In the genomic region with DNA sequence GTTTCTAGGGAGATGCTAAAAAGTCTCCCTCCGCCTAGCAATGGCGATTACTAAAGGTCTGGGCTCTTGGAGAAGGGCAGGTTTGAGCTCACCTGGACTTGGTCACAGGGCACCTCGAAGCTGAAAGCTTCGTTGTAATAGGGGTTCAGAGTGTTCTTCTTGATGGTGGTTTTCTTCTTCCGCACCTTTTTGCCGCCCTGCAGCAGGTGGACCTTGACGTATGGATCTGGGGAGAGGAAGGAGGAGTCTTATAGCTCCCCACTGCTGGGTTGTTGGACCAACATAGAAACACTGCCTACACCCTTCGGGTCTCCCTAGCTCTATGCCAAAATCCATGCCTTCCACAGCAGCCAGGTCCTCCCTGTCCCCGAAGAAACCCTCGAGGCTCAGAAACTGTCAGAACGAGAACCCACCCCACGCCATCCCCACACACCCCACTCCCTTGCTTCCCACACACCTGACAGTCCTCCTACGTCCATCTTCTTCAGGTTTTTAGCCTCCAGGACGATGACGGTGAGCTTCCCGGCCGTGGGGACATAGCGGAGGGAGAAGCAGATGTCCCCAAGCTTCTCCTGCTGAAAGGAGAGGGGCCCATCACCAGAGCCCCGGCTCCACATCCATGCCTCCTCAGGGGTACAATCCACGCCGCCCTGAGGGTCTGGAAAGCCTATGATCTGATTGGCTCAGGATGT, we compare ENCODE assay signal across 14 cellular contexts. TPM values are rescaled to one million over a fixed set of nuclear protein-coding genes. Genes with fewer than 3 reads are reported as not detected.
DNase-seq lines count a peak whose midpoint lies in the region; ATAC-seq lines count a peak whose summit lies in the region.
"Had no signal": no experiment of that assay in that cellular context is flagged by ENCODE, and none has a peak within 500 bp of the region (broad histone marks: within the 10 kb centered on the region; RNA-seq: fewer than 3 reads in every experiment).

No MANE protein-coding gene starts in this region.

- CTCF ChIA-PET in naive thymus-derived CD4-positive, alpha-beta T cell (lab: Charles Lee) = interaction anchor here (0.5 to 0.7 kb wide), 2 partner anchors 127 to 129 kb away, joined by 3 read pairs; no protein-coding TSS in a partner anchor

- H3K9me3 Mint-ChIP-seq in activated CD4-positive, alpha-beta T cell treated with anti-CD3 and anti-CD28 coated beads, Interleukin-2, amount 10 ng/mL, durations not matched to agents 24 days and 14 days = peaks cover 6% of the 10 kb centered on the region
- H3K9me3 Mint-ChIP-seq in activated T-helper 17 cell treated with anti-CD3 and anti-CD28 coated beads, Interleukin-2, amount 50 U/mL, for 72 hours = no peaks in the 10 kb centered on the region
- peaks cover 0 to 11% (median 4%) of the 10 kb centered on the region in 11 donors for H3K9me3 Mint-ChIP-seq in naive thymus-derived CD4-positive, alpha-beta T cell

- no peaks in the 10 kb centered on the region for H3K36me3 ChIP-seq in H7 (replicated peaks; ENCODE audit: control insufficient read depth, insufficient read depth, low read length)
- no peaks in the 10 kb centered on the region for H3K36me3 ChIP-seq in naive thymus-derived CD4-positive, alpha-beta T cell (ENCODE audit: control insufficient read depth in 2 of 3, insufficient read depth in 3 of 3, low read length in 3 of 3)
- H3K36me3 ChIP-seq: ascending aorta, pancreas, upper lobe of left lung had no signal

- H3K9me3 ChIP-seq in naive thymus-derived CD4-positive, alpha-beta T cell (ENCODE audit: control insufficient read depth in 2 of 3, low read length in 3 of 3) = no peaks in the 10 kb centered on the region
- H3K9me3 ChIP-seq: ascending aorta, pancreas had no signal

- peak overlapping the region; percentile 76 for H3K4me3 Mint-ChIP-seq in activated CD4-positive, alpha-beta T cell treated with anti-CD3 and anti-CD28 coated beads, Interleukin-2, amount 10 ng/mL, durations not matched to agents 24 days and 14 days
- H3K4me3 Mint-ChIP-seq in activated T-helper 17 cell treated with anti-CD3 and anti-CD28 coated beads, Interleukin-2, amount 50 U/mL, for 72 hours = peak overlapping the region; percentile 52
- peak overlapping the region in 7 of 10 donors; percentile 42 to 81 (median 62) for H3K4me3 Mint-ChIP-seq in naive thymus-derived CD4-positive, alpha-beta T cell

- no peak for DNase-seq in activated CD4-positive, alpha-beta T cell treated with anti-CD3 and anti-CD28 coated beads, Interleukin-2, amount 10 ng/mL, durations not matched to agents 24 days and 14 days
- no peak for DNase-seq in activated CD4-positive, alpha-beta T cell treated with anti-CD3 and anti-CD28 coated beads, Interleukin-2, amount 50 U/mL, for 48 hours
- DNase-seq in H7 (no peak), posterior vena cava (ENCODE audit: low spot score) (no peak), mesenteric fat pad (ENCODE audit: low spot score) (no peak)
- no peak for DNase-seq in naive thymus-derived CD4-positive, alpha-beta T cell
- DNase-seq in activated naive CD4-positive, alpha-beta T cell (lab: John Stamatoyannopoulos, UW) = no peak
- DNase-seq: DMS79 treated with DMSO at 0.1 percent for 48 hours; effector CD4-positive, alpha-beta T cell; NCI-H510A treated with DMSO at 0.1 percent for 48 hours had no signal

- peaks cover 65% of the 10 kb centered on the region for H3K27me3 Mint-ChIP-seq in activated CD4-positive, alpha-beta T cell treated with anti-CD3 and anti-CD28 coated beads, Interleukin-2, amount 10 ng/mL, durations not matched to agents 24 days and 14 days
- peaks cover 36% of the 10 kb centered on the region for H3K27me3 Mint-ChIP-seq in activated T-helper 17 cell treated with anti-CD3 and anti-CD28 coated beads, Interleukin-2, amount 50 U/mL, for 72 hours
- H3K27me3 Mint-ChIP-seq in naive thymus-derived CD4-positive, alpha-beta T cell = peaks cover 72 to 83% (median 79%) of the 10 kb centered on the region in 5 donors

- POLR2A ChIA-PET in naive thymus-derived CD4-positive, alpha-beta T cell (lab: Charles Lee) = interaction anchor here (0.6 kb wide), 1 partner anchor 82 kb away, joined by 4 read pairs; no protein-coding TSS in a partner anchor

- ATAC-seq in activated T-helper 17 cell treated with anti-CD3 and anti-CD28 coated beads, Interleukin-2, amount 50 U/mL, for 72 hours (replicated peaks) = no peak
- ATAC-seq in naive thymus-derived CD4-positive, alpha-beta T cell = no peak

- H3K27ac Mint-ChIP-seq in activated CD4-positive, alpha-beta T cell treated with anti-CD3 and anti-CD28 coated beads, Interleukin-2, amount 10 ng/mL, durations not matched to agents 24 days and 14 days = no peak overlapping the region
- no peak overlapping the region for H3K27ac Mint-ChIP-seq in activated T-helper 17 cell treated with anti-CD3 and anti-CD28 coated beads, Interleukin-2, amount 50 U/mL, for 72 hours
- no peak overlapping the region for H3K27ac Mint-ChIP-seq in naive thymus-derived CD4-positive, alpha-beta T cell

- H3K4me3 ChIP-seq in H7 (ENCODE audit: insufficient read depth, low read depth, low read length) = peak overlapping the region; percentile 6; the same call in 1 of the 2 replicates
- H3K4me3 ChIP-seq in naive thymus-derived CD4-positive, alpha-beta T cell (ENCODE audit: low read length) = no peak overlapping the region

- H3K4me1 Mint-ChIP-seq in activated CD4-positive, alpha-beta T cell treated with anti-CD3 and anti-CD28 coated beads, Interleukin-2, amount 10 ng/mL, durations not matched to agents 24 days and 14 days = peaks cover 18% of the 10 kb centered on the region
- peaks cover 1% of the 10 kb centered on the region for H3K4me1 Mint-ChIP-seq in activated T-helper 17 cell treated with anti-CD3 and anti-CD28 coated beads, Interleukin-2, amount 50 U/mL, for 72 hours
- peaks cover 12 to 36% (median 29%) of the 10 kb centered on the region in 7 donors for H3K4me1 Mint-ChIP-seq in naive thymus-derived CD4-positive, alpha-beta T cell

- peaks cover 18 to 28% of the 10 kb centered on the region in 2 donors for H3K4me1 ChIP-seq in naive thymus-derived CD4-positive, alpha-beta T cell (ENCODE audit: control insufficient read depth in 2 of 2, insufficient read depth in 2 of 2, low read length in 2 of 2)
- H3K4me1 ChIP-seq: pancreas had no signal

- H3K27me3 ChIP-seq in H7 (ENCODE audit: control insufficient read depth, insufficient read depth, low read length) = peaks cover 70% of the 10 kb centered on the region
- peaks cover 4 to 39% of the 10 kb centered on the region in 2 donors for H3K27me3 ChIP-seq in naive thymus-derived CD4-positive, alpha-beta T cell (ENCODE audit: control insufficient read depth in 2 of 2, insufficient read depth in 2 of 2, low read length in 2 of 2)

- no peaks in the 10 kb centered on the region for H3K36me3 Mint-ChIP-seq in activated CD4-positive, alpha-beta T cell treated with anti-CD3 and anti-CD28 coated beads, Interleukin-2, amount 10 ng/mL, durations not matched to agents 24 days and 14 days (ENCODE audit: low read depth)
- H3K36me3 Mint-ChIP-seq in activated T-helper 17 cell treated with anti-CD3 and anti-CD28 coated beads, Interleukin-2, amount 50 U/mL, for 72 hours (ENCODE audit: low read depth) = no peaks in the 10 kb centered on the region
- H3K36me3 Mint-ChIP-seq in naive thymus-derived CD4-positive, alpha-beta T cell = peaks cover 0 to 4% (median 0%) of the 10 kb centered on the region in 5 donors

- no peak overlapping the region for H3K27ac ChIP-seq in naive thymus-derived CD4-positive, alpha-beta T cell (ENCODE audit: low read depth, low read length)
- H3K27ac ChIP-seq: ascending aorta, pancreas, upper lobe of left lung had no signal

- intact Hi-C loops in activated CD4-positive, alpha-beta T cell treated with anti-CD3 and anti-CD28 coated beads, Interleukin-2, amount 10 ng/mL, durations not matched to agents 24 days and 14 days (cut with micrococcal nuclease) = no loop called here
- intact Hi-C loops in naive thymus-derived CD4-positive, alpha-beta T cell (cut with micrococcal nuclease) = loop anchor here in 1 of 2 donors (5.0 kb wide), 1 partner anchor 43 kb away; no protein-coding TSS in a partner anchor
- intact Hi-C loops in posterior vena cava (cut with DNase I) = no loop called here

RNA-seq across cellular contexts. Expression of gene SYT5, which starts 5.5 kb away (rescaled TPM):
- total RNA-seq in activated CD4-positive, alpha-beta T cell treated with anti-CD3 and anti-CD28 coated beads, Interleukin-2, amount 10 ng/mL, durations not matched to agents 24 days and 14 days = not detected in 2 replicates
- 0.26 and 0.31 TPM in 2 replicates for total RNA-seq in H7 (2014; rRNA removed; shearing (Covaris generic))
- total RNA-seq in activated T-helper 17 cell treated with anti-CD3 and anti-CD28 coated beads, Interleukin-2, amount 50 U/mL, for 72 hours = not detected
- total RNA-seq in naive thymus-derived CD4-positive, alpha-beta T cell = 1 to 10 TPM in 2 of 5 experiments, not detected in 3; 1.7 to 2.6 TPM
- not detected for polyA plus RNA-seq in naive thymus-derived CD4-positive, alpha-beta T cell
- total RNA-seq in posterior vena cava (not detected), mesenteric fat pad (not detected)
- total RNA-seq: ascending aorta had no signal

RNA-seq across cellular contexts. Expression of gene DNAAF3, which starts 8.2 kb away (rescaled TPM):
- not detected in 2 replicates for total RNA-seq in activated CD4-positive, alpha-beta T cell treated with anti-CD3 and anti-CD28 coated beads, Interleukin-2, amount 10 ng/mL, durations not matched to agents 24 days and 14 days
- total RNA-seq in H7 (2014; rRNA removed; shearing (Covaris generic)) = 0.15 and 2.2 TPM in 2 replicates
- total RNA-seq in activated T-helper 17 cell treated with anti-CD3 and anti-CD28 coated beads, Interleukin-2, amount 50 U/mL, for 72 hours = under 1 TPM in 1 of 2 donors, not detected in 1; 0.35 TPM
- not detected for total RNA-seq in naive thymus-derived CD4-positive, alpha-beta T cell
- polyA plus RNA-seq in naive thymus-derived CD4-positive, alpha-beta T cell = not detected
- total RNA-seq in posterior vena cava = not detected
- 0.48 TPM for total RNA-seq in mesenteric fat pad
- total RNA-seq: ascending aorta had no signal

RNA-seq across cellular contexts. Expression of gene TNNI3, which starts 17.0 kb away (rescaled TPM):
- not detected in 2 replicates for total RNA-seq in activated CD4-positive, alpha-beta T cell treated with anti-CD3 and anti-CD28 coated beads, Interleukin-2, amount 10 ng/mL, durations not matched to agents 24 days and 14 days
- 6.5 and 11.6 TPM in 2 replicates for total RNA-seq in H7 (2014; rRNA removed; shearing (Covaris generic))
- total RNA-seq in activated T-helper 17 cell treated with anti-CD3 and anti-CD28 coated beads, Interleukin-2, amount 50 U/mL, for 72 hours = not detected
- not detected for total RNA-seq in naive thymus-derived CD4-positive, alpha-beta T cell
- not detected for polyA plus RNA-seq in naive thymus-derived CD4-positive, alpha-beta T cell
- total RNA-seq in posterior vena cava = not detected
- total RNA-seq in mesenteric fat pad = not detected
- total RNA-seq: ascending aorta had no signal

RNA-seq across cellular contexts. Expression of gene TNNT1, which starts 25.6 kb away (rescaled TPM):
- 0.36 and 0.51 TPM in 2 replicates for total RNA-seq in activated CD4-positive, alpha-beta T cell treated with anti-CD3 and anti-CD28 coated beads, Interleukin-2, amount 10 ng/mL, durations not matched to agents 24 days and 14 days
- 33.8 and 44.8 TPM in 2 replicates for total RNA-seq in H7 (2014; rRNA removed; shearing (Covaris generic))
- total RNA-seq in activated T-helper 17 cell treated with anti-CD3 and anti-CD28 coated beads, Interleukin-2, amount 50 U/mL, for 72 hours = not detected
- total RNA-seq in naive thymus-derived CD4-positive, alpha-beta T cell = 1 to 10 TPM in 2 of 5 experiments, under 1 TPM in 1, not detected in 2; 0.63 to 5.6 (median 1.4) TPM
- polyA plus RNA-seq in naive thymus-derived CD4-positive, alpha-beta T cell = not detected
- not detected for total RNA-seq in posterior vena cava
- total RNA-seq in mesenteric fat pad = not detected
- total RNA-seq: ascending aorta had no signal

RNA-seq across cellular contexts. Expression of gene PTPRH, which starts 34.7 kb away (rescaled TPM):
- not detected in 2 replicates for total RNA-seq in activated CD4-positive, alpha-beta T cell treated with anti-CD3 and anti-CD28 coated beads, Interleukin-2, amount 10 ng/mL, durations not matched to agents 24 days and 14 days
- 0.41 and 2.3 TPM in 2 replicates for total RNA-seq in H7 (2014; rRNA removed; shearing (Covaris generic))
- not detected for total RNA-seq in activated T-helper 17 cell treated with anti-CD3 and anti-CD28 coated beads, Interleukin-2, amount 50 U/mL, for 72 hours
- under 1 TPM in 1 of 5 experiments, not detected in 4; 0.56 TPM for total RNA-seq in naive thymus-derived CD4-positive, alpha-beta T cell
- polyA plus RNA-seq in naive thymus-derived CD4-positive, alpha-beta T cell = not detected
- total RNA-seq in posterior vena cava (1 to 10 TPM in 1 of 2 donors, under 1 TPM in 1; 0.81 to 1.6 TPM), mesenteric fat pad (1.00 TPM)
